Comparison of ENCODE assay signal across 9 cellular contexts in genomic region chr3:143170676-143171075, GRCh38. TPM values are rescaled to one million over a fixed set of nuclear protein-coding genes. Genes with fewer than 3 reads are reported as not detected.
DNase-seq lines count a peak whose midpoint lies in the region; ATAC-seq and TF ChIP-seq lines count a peak whose summit lies in the region.
"Had no signal": no experiment of that assay in that cellular context is flagged by ENCODE, and none has a peak within 500 bp of the region (broad histone marks: within the 10 kb centered on the region; RNA-seq: fewer than 3 reads in every experiment).

No MANE protein-coding gene starts in this region.

- no peaks in the 10 kb centered on the region for H3F3A ChIP-seq in GM23338 (replicated peaks; ENCODE audit: low read depth)

- H3K27me3 Mint-ChIP-seq in natural killer cell treated with Interleukin-12 subunit alpha and Interleukin-12 subunit beta and Interleukin-15 and Interleukin-18, amount 100 ng/mL, for 72 hours: no peaks in the 10 kb centered on the region
- peaks cover 7% of the 10 kb centered on the region for H3K27me3 Mint-ChIP-seq in GM23338 (ENCODE audit: insufficient read depth, low read depth, poor library complexity)

- H4K20me1 ChIP-seq in GM23338 (replicated peaks; ENCODE audit: insufficient read depth): no peaks in the 10 kb centered on the region

- TF ChIP-seq CTCF in psoas muscle (IDR thresholded peaks at IDR 0.05): no peak
- no peak for TF ChIP-seq CTCF in GM23338 (conservative IDR thresholded peaks at IDR 0.05; ENCODE audit: low read depth in 2 of 2)

- no peaks in the 10 kb centered on the region for H3K4me1 ChIP-seq in psoas muscle
- H3K4me1 ChIP-seq in GM23338 (ENCODE audit: insufficient read depth): peaks cover under 1% of the 10 kb centered on the region

- H3K4me3 ChIP-seq in psoas muscle (no peak overlapping the region), GM23338 (no peak overlapping the region)

- intact Hi-C loops in psoas muscle (cut with DNase I): no loop called here

- no peak for DNase-seq in activated naive CD4-positive, alpha-beta T cell treated with anti-CD3 and anti-CD28 coated beads, Interleukin-2, amount 50 U/mL, for 72 hours (ENCODE audit: low spot score in 2 of 2)
- no peak for DNase-seq in natural killer cell treated with Interleukin-12 subunit alpha and Interleukin-12 subunit beta and Interleukin-15 and Interleukin-18, amount 100 ng/mL, for 72 hours (ENCODE audit: low spot score)
- DNase-seq in psoas muscle (no peak), COLO668 (lab: John Stamatoyannopoulos, UW; ENCODE audit: unreplicated experiment) (no peak), RKO (ENCODE audit: low spot score) (no peak), GM23338 (ENCODE audit: low spot score) (no peak)
- DNase-seq: islet precursor cell had no signal

- ATAC-seq in GM18511 (IDR thresholded peaks at IDR 0.05; ENCODE audit: unreplicated experiment) (peak; percentile 22), HG03139 (IDR thresholded peaks at IDR 0.05; ENCODE audit: unreplicated experiment) (peak; percentile 20), psoas muscle (no peak), GM23338 (no peak)
- ATAC-seq in activated naive CD4-positive, alpha-beta T cell treated with anti-CD3 and anti-CD28 coated beads, Interleukin-2, amount 50 U/mL, for 72 hours: peak; percentile 10 to 27
- peak; percentile 41 to 43 for ATAC-seq in natural killer cell treated with Interleukin-12 subunit alpha and Interleukin-12 subunit beta and Interleukin-15 and Interleukin-18, amount 100 ng/mL, for 72 hours

- no peak overlapping the region for H2AFZ ChIP-seq in GM23338

- H3K4me3 Mint-ChIP-seq in natural killer cell treated with Interleukin-12 subunit alpha and Interleukin-12 subunit beta and Interleukin-15 and Interleukin-18, amount 100 ng/mL, for 72 hours: peak overlapping the region; percentile 82
- H3K4me3 Mint-ChIP-seq in GM23338: no peak overlapping the region

- peaks cover 18 to 35% of the 10 kb centered on the region in 2 donors for H3K36me3 Mint-ChIP-seq in activated naive CD4-positive, alpha-beta T cell treated with anti-CD3 and anti-CD28 coated beads, Interleukin-2, amount 50 U/mL, for 72 hours
- peaks cover 13% of the 10 kb centered on the region for H3K36me3 Mint-ChIP-seq in natural killer cell treated with Interleukin-12 subunit alpha and Interleukin-12 subunit beta and Interleukin-15 and Interleukin-18, amount 100 ng/mL, for 72 hours
- peaks cover 12% of the 10 kb centered on the region for H3K36me3 Mint-ChIP-seq in GM23338 (ENCODE audit: low read depth)

- peaks cover 71 to 94% of the 10 kb centered on the region in 2 donors for H3K4me1 Mint-ChIP-seq in natural killer cell treated with Interleukin-12 subunit alpha and Interleukin-12 subunit beta and Interleukin-15 and Interleukin-18, amount 100 ng/mL, for 72 hours (ENCODE audit: low read depth in 2 of 2)
- peaks cover 2% of the 10 kb centered on the region; the same call in 2 of the 3 replicates for H3K4me1 Mint-ChIP-seq in GM23338

- H3K27ac ChIP-seq in psoas muscle (no peak overlapping the region), GM23338 (ENCODE audit: low read depth) (no peak overlapping the region)

- H3K9me3 ChIP-seq in psoas muscle: no peaks in the 10 kb centered on the region

- peaks cover 5% of the 10 kb centered on the region for H3K9me2 ChIP-seq in GM23338 (ENCODE audit: insufficient read depth)

- no peaks in the 10 kb centered on the region for H3K79me2 ChIP-seq in GM23338 (replicated peaks; ENCODE audit: insufficient read depth)

- WGBS in psoas muscle, 3 donors: 0% methylated on average over 1 of the region's 1 CpG

- H3K4me2 ChIP-seq in GM23338: no peak overlapping the region

- H3K9me3 Mint-ChIP-seq in activated naive CD4-positive, alpha-beta T cell treated with anti-CD3 and anti-CD28 coated beads, Interleukin-2, amount 50 U/mL, for 72 hours: peaks cover 5 to 31% of the 10 kb centered on the region in 2 donors
- H3K9me3 Mint-ChIP-seq in natural killer cell treated with Interleukin-12 subunit alpha and Interleukin-12 subunit beta and Interleukin-15 and Interleukin-18, amount 100 ng/mL, for 72 hours: peaks cover 12% of the 10 kb centered on the region
- H3K9me3 Mint-ChIP-seq in GM23338: peaks cover 22% of the 10 kb centered on the region

- H3K27me3 ChIP-seq in psoas muscle (ENCODE audit: insufficient read depth in 3 of 3, low read length in 2 of 3): no peaks in the 10 kb centered on the region
- H3K27me3 ChIP-seq in GM23338 (ENCODE audit: insufficient read depth): no peaks in the 10 kb centered on the region

- peak overlapping the region; percentile 34 to 87 for H3K27ac Mint-ChIP-seq in activated naive CD4-positive, alpha-beta T cell treated with anti-CD3 and anti-CD28 coated beads, Interleukin-2, amount 50 U/mL, for 72 hours
- H3K27ac Mint-ChIP-seq in natural killer cell treated with Interleukin-12 subunit alpha and Interleukin-12 subunit beta and Interleukin-15 and Interleukin-18, amount 100 ng/mL, for 72 hours: peak overlapping the region; percentile 89 to 93
- no peak overlapping the region for H3K27ac Mint-ChIP-seq in GM23338

- no peaks in the 10 kb centered on the region for H3K36me3 ChIP-seq in psoas muscle (ENCODE audit: insufficient read depth in 1 of 2, low read depth in 1 of 2)
- no peaks in the 10 kb centered on the region for H3K36me3 ChIP-seq in GM23338 (ENCODE audit: insufficient read depth)

TF ChIP-seq in GM23338, 12 proteins besides CTCF, POLR2A, EP300 and RAD21 (continues in another document):
- no peak for TF ChIP-seq ZNF462 (CRISPR knock-in tag; IDR thresholded peaks at IDR 0.05)
- no peak for TF ChIP-seq EZH2 (IDR thresholded peaks at IDR 0.05; ENCODE audit: low read depth, unreplicated experiment)
- no peak for TF ChIP-seq ZNF331 (CRISPR knock-in tag; IDR thresholded peaks at IDR 0.05; ENCODE audit: low read depth)
- no peak for TF ChIP-seq ZNF114 (CRISPR knock-in tag; IDR thresholded peaks at IDR 0.05)
- TF ChIP-seq STAT1 (IDR thresholded peaks at IDR 0.05; ENCODE audit: unreplicated experiment): no peak
- TF ChIP-seq POLR2AphosphoS5 (IDR thresholded peaks at IDR 0.05; ENCODE audit: low read depth): no peak

RNA-seq across cellular contexts. Expression of gene CHST2, which starts 51.1 kb away (rescaled TPM):
- total RNA-seq in activated naive CD4-positive, alpha-beta T cell treated with anti-CD3 and anti-CD28 coated beads, Interleukin-2, amount 50 U/mL, for 72 hours: 1 to 10 TPM; 1.9 to 8.0 TPM
- 10 to 100 TPM; 16.3 to 26.9 TPM for total RNA-seq in natural killer cell treated with Interleukin-12 subunit alpha and Interleukin-12 subunit beta and Interleukin-15 and Interleukin-18, amount 100 ng/mL, for 72 hours
- total RNA-seq in psoas muscle: 1 to 10 TPM; 1.1 to 2.1 (median 1.8) TPM
- 1 to 10 TPM in 2 of 3 donors, under 1 TPM in 1; 0.64 to 2.9 (median 1.4) TPM for polyA plus RNA-seq in psoas muscle
- total RNA-seq in GM23338 (2014; rRNA removed; shearing (Covaris generic)): 23.5 and 28.3 TPM in 2 replicates
- polyA plus RNA-seq in GM23338 (2016; fragmentation: Nextera tagmentation; extraction: Ambion mirVana): 4.1 and 4.3 TPM in 2 replicates

Comparison
In these comparisons a context has a peak if more than half of its experiments do, and no peak if none do; other contexts are left out.
1. ATAC-seq: peak in GM18511 (single experiment), HG03139 (single experiment), activated naive CD4-positive, alpha-beta T cell treated with anti-CD3 and anti-CD28 coated beads, Interleukin-2, amount 50 U/mL, for 72 hours (2 of 2) and natural killer cell treated with Interleukin-12 subunit alpha and Interleukin-12 subunit beta and Interleukin-15 and Interleukin-18, amount 100 ng/mL, for 72 hours (2 of 2); none in psoas muscle (0 of 4) and GM23338 (single experiment).